Comparison of ENCODE assay signal across 17 cellular contexts in genomic region chr6:604579-604978, GRCh38. TPM values are rescaled to one million over a fixed set of nuclear protein-coding genes. Genes with fewer than 3 reads are reported as not detected.
DNase-seq lines count a peak whose midpoint lies in the region; ATAC-seq and TF ChIP-seq lines count a peak whose summit lies in the region.
"Had no signal": no experiment of that assay in that cellular context is flagged by ENCODE, and none has a peak within 500 bp of the region (broad histone marks: within the 10 kb centered on the region; RNA-seq: fewer than 3 reads in every experiment).

No MANE protein-coding gene starts in this region.

- ATAC-seq in GM19023 (IDR thresholded peaks at IDR 0.05; ENCODE audit: unreplicated experiment) (peak; percentile 74), HG03139 (IDR thresholded peaks at IDR 0.05; ENCODE audit: unreplicated experiment) (peak; percentile 92), activated B cell treated with CpG ODN at 0.5 μM for 24 hours (ENCODE audit: low read depth) (peak; percentile 54), GM21367 (IDR thresholded peaks at IDR 0.05; ENCODE audit: unreplicated experiment) (no peak), GM19395 (IDR thresholded peaks at IDR 0.05; ENCODE audit: unreplicated experiment) (no peak)

- peaks cover 55% of the 10 kb centered on the region for H3K36me3 Mint-ChIP-seq in activated B cell treated with CpG ODN at 0.5 μM for 24 hours (ENCODE audit: low read depth)
- peaks cover 14% of the 10 kb centered on the region for H3K36me3 Mint-ChIP-seq in neural progenitor cell

- no peak overlapping the region for H3K27ac Mint-ChIP-seq in activated B cell treated with CpG ODN at 0.5 μM for 24 hours
- H3K27ac Mint-ChIP-seq in neural progenitor cell, result peak overlapping the region; percentile 43

- no peaks in the 10 kb centered on the region for H3K9me3 ChIP-seq in neural progenitor cell (ENCODE audit: low read depth)
- H3K9me3 ChIP-seq: BE2C had no signal

- no peak overlapping the region for H3K9ac ChIP-seq in neural progenitor cell

- no peaks in the 10 kb centered on the region for H3K27me3 ChIP-seq in neural progenitor cell
- H3K27me3 ChIP-seq: BE2C had no signal

- POLR2A ChIA-PET in activated B cell treated with CpG ODN at 0.5 μM for 24 hours (lab: Charles Lee), result no interaction called here

- intact Hi-C loops in activated B cell treated with CpG ODN at 0.5 μM for 24 hours (cut with micrococcal nuclease), result no loop called here

- CTCF ChIA-PET in activated B cell treated with CpG ODN at 0.5 μM for 24 hours (lab: Charles Lee), result interaction anchor here (1.2 kb wide), 1 partner anchor 11 kb away, joined by 5 read pairs; no protein-coding TSS in a partner anchor

- DNase-seq in activated B cell treated with CpG ODN at 0.5 μM for 24 hours (no peak), neural progenitor cell (ENCODE audit: low spot score) (no peak), EL (no peak)
- DNase-seq: BE2C; CD4-positive, alpha-beta memory T cell; DMS153; GOT3; NCI-H1048; NCI-H146; NCI-H345; NCI-H526 treated with DMSO at 0.1 percent for 48 hours; PC-9 had no signal

- no peak overlapping the region for H2AFZ ChIP-seq in neural progenitor cell (replicated peaks)
- H2AFZ ChIP-seq: PC-9 had no signal

- no peak overlapping the region for H3K4me3 Mint-ChIP-seq in activated B cell treated with CpG ODN at 0.5 μM for 24 hours
- no peak overlapping the region for H3K4me3 Mint-ChIP-seq in neural progenitor cell
- H3K4me3 Mint-ChIP-seq: CD4-positive, alpha-beta memory T cell; IgD-negative memory B cell had no signal

- no peaks in the 10 kb centered on the region for H3F3A ChIP-seq in neural progenitor cell (ENCODE audit: low read depth)

- H3K4me1 Mint-ChIP-seq in activated B cell treated with CpG ODN at 0.5 μM for 24 hours (peaks cover 6% of the 10 kb centered on the region), neural progenitor cell (no peaks in the 10 kb centered on the region)

- H3K9me3 Mint-ChIP-seq in activated B cell treated with CpG ODN at 0.5 μM for 24 hours (peaks cover 3% of the 10 kb centered on the region), neural progenitor cell (no peaks in the 10 kb centered on the region)

- no peaks in the 10 kb centered on the region for H3K4me1 ChIP-seq in neural progenitor cell
- H3K4me1 ChIP-seq: BE2C had no signal

- H3K27me3 Mint-ChIP-seq in activated B cell treated with CpG ODN at 0.5 μM for 24 hours (no peaks in the 10 kb centered on the region), neural progenitor cell (ENCODE audit: insufficient read depth, low read depth) (peaks cover under 1% of the 10 kb centered on the region)
- H3K27me3 Mint-ChIP-seq: CD4-positive, alpha-beta memory T cell; IgD-negative memory B cell had no signal

- no peaks in the 10 kb centered on the region for H3K79me2 ChIP-seq in neural progenitor cell (ENCODE audit: low read depth)

- H3K27ac ChIP-seq in neural progenitor cell, result no peak overlapping the region
- H3K27ac ChIP-seq: PC-9 had no signal

- H3K36me3 ChIP-seq in neural progenitor cell, result peaks cover 3% of the 10 kb centered on the region
- H3K36me3 ChIP-seq: BE2C had no signal

- no peak for TF ChIP-seq CTCF in activated B cell treated with CpG ODN at 0.5 μM for 24 hours (IDR thresholded peaks at IDR 0.05)
- TF ChIP-seq CTCF in neural progenitor cell (IDR thresholded peaks at IDR 0.05), result no peak

- H3K4me2 ChIP-seq in neural progenitor cell, result no peak overlapping the region
- H3K4me2 ChIP-seq: PC-9 had no signal

- H3K4me3 ChIP-seq in neural progenitor cell, result no peak overlapping the region
- H3K4me3 ChIP-seq: PC-9 had no signal

- H4K20me1 ChIP-seq in neural progenitor cell (ENCODE audit: low read depth), result no peaks in the 10 kb centered on the region

RNA-seq across cellular contexts. Expression of gene HUS1B, which starts 52.3 kb away (rescaled TPM):
- total RNA-seq in activated B cell treated with CpG ODN at 0.5 μM for 24 hours (1.3 and 2.7 TPM in 2 replicates), neural progenitor cell (ENCODE audit: low replicate concordance) (0.43 TPM in 1 of 2 replicates, not detected in the other)

Comparison
In these comparisons a context has a peak if more than half of its experiments do, and no peak if none do; other contexts are left out.
1. ATAC-seq: peak in GM19023 (single experiment), HG03139 (single experiment) and activated B cell treated with CpG ODN at 0.5 μM for 24 hours (single experiment); none in GM21367 (single experiment) and GM19395 (single experiment).